Comparison of ENCODE assay signal across 8 cellular contexts in genomic region chr16:66483689-66484452, GRCh38. TPM values are rescaled to one million over a fixed set of nuclear protein-coding genes. Genes with fewer than 3 reads are reported as not detected.
DNase-seq lines count a peak whose midpoint lies in the region; ATAC-seq and TF ChIP-seq lines count a peak whose summit lies in the region.

No MANE protein-coding gene starts in this region.

- ATAC-seq in GM18517 (IDR thresholded peaks at IDR 0.05; ENCODE audit: unreplicated experiment) (peak; percentile 65), HG03521 (IDR thresholded peaks at IDR 0.05; ENCODE audit: unreplicated experiment) (peak; percentile 67)
- peak; percentile 84 for ATAC-seq in naive thymus-derived CD4-positive, alpha-beta T cell
- ATAC-seq in stimulated activated effector memory CD8-positive, alpha-beta T cell treated with anti-CD3 and anti-CD28 coated beads, Interleukin-12 subunit alpha, Interleukin-12 subunit beta, amount 100 ng/mL, for 72 hours, result peak; percentile 73

- peaks cover 3% of the 10 kb centered on the region for H3K4me1 ChIP-seq in OCI-LY1 (ENCODE audit: insufficient read depth, low read length, severe bottlenecking)
- peaks cover 7 to 8% of the 10 kb centered on the region in 2 donors for H3K4me1 ChIP-seq in naive thymus-derived CD4-positive, alpha-beta T cell (ENCODE audit: control insufficient read depth in 2 of 2, insufficient read depth in 2 of 2, low read length in 2 of 2)

- no peaks in the 10 kb centered on the region for H3K79me2 ChIP-seq in OCI-LY1 (ENCODE audit: insufficient read depth, low read length)

- peaks cover 0 to 4% (median 0%) of the 10 kb centered on the region in 5 donors for H3K36me3 Mint-ChIP-seq in naive thymus-derived CD4-positive, alpha-beta T cell
- no peaks in the 10 kb centered on the region for H3K36me3 Mint-ChIP-seq in stimulated activated effector memory CD8-positive, alpha-beta T cell treated with anti-CD3 and anti-CD28 coated beads, Interleukin-12 subunit alpha, Interleukin-12 subunit beta, amount 100 ng/mL, for 72 hours

- H3F3A ChIP-seq in OCI-LY1 (ENCODE audit: insufficient read depth, low read length), result no peaks in the 10 kb centered on the region

- H3K27ac ChIP-seq in OCI-LY1 (ENCODE audit: low read depth, low read length, poor library complexity, severe bottlenecking), result no peak overlapping the region
- no peak overlapping the region for H3K27ac ChIP-seq in naive thymus-derived CD4-positive, alpha-beta T cell (ENCODE audit: low read depth, low read length)

- POLR2A ChIA-PET in naive thymus-derived CD4-positive, alpha-beta T cell (lab: Charles Lee), result interaction anchor here (0.6 to 0.9 kb wide), 2 partner anchors 75 to 106 kb away, joined by 3 read pairs; no protein-coding TSS in a partner anchor

- DNase-seq in AG10803 (ENCODE audit: low read depth) (peak; percentile 61), activated T-cell treated with anti-CD3 and anti-CD28 coated beads for 1 hour (ENCODE audit: low read depth) (peak; percentile 71), epithelial cell of proximal tubule (ENCODE audit: low read depth) (no peak)
- peak; percentile 55 to 79 (median 64) for DNase-seq in naive thymus-derived CD4-positive, alpha-beta T cell
- peak; percentile 67 to 85 for DNase-seq in stimulated activated effector memory CD8-positive, alpha-beta T cell treated with anti-CD3 and anti-CD28 coated beads, Interleukin-12 subunit alpha, Interleukin-12 subunit beta, amount 100 ng/mL, for 72 hours (ENCODE audit: low spot score in 2 of 2)

- CTCF ChIA-PET in naive thymus-derived CD4-positive, alpha-beta T cell (lab: Charles Lee), result interaction anchor here (1.4 to 9.1 kb wide), 2 partner anchors 78 to 118 kb away, joined by 4 to 84 read pairs; no protein-coding TSS in a partner anchor

- no peaks in the 10 kb centered on the region for H3K9me3 ChIP-seq in OCI-LY1 (ENCODE audit: low read length)
- no peaks in the 10 kb centered on the region for H3K9me3 ChIP-seq in naive thymus-derived CD4-positive, alpha-beta T cell (ENCODE audit: control insufficient read depth in 2 of 3, low read length in 3 of 3)

- H3K4me3 Mint-ChIP-seq in naive thymus-derived CD4-positive, alpha-beta T cell, result peak overlapping the region in 1 of 10 donors; percentile 9
- peak overlapping the region; percentile 30 for H3K4me3 Mint-ChIP-seq in stimulated activated effector memory CD8-positive, alpha-beta T cell treated with anti-CD3 and anti-CD28 coated beads, Interleukin-12 subunit alpha, Interleukin-12 subunit beta, amount 100 ng/mL, for 72 hours

- no peak overlapping the region for H2AFZ ChIP-seq in OCI-LY1 (ENCODE audit: low read length)

- no peaks in the 10 kb centered on the region for H3K27me3 ChIP-seq in OCI-LY1 (ENCODE audit: insufficient read depth, low read length)
- H3K27me3 ChIP-seq in naive thymus-derived CD4-positive, alpha-beta T cell (ENCODE audit: control insufficient read depth in 2 of 2, insufficient read depth in 2 of 2, low read length in 2 of 2), result no peaks in the 10 kb centered on the region

- H3K4me3 ChIP-seq in AG10803 (ENCODE audit: low read length) (no peak overlapping the region), OCI-LY1 (ENCODE audit: low read depth, low read length, poor library complexity, severe bottlenecking) (no peak overlapping the region), epithelial cell of proximal tubule (ENCODE audit: low read depth, low read length) (no peak overlapping the region)
- H3K4me3 ChIP-seq in naive thymus-derived CD4-positive, alpha-beta T cell (ENCODE audit: low read length), result no peak overlapping the region

- TF ChIP-seq CTCF in AG10803 (conservative IDR thresholded peaks at IDR 0.05; ENCODE audit: low read length) (peak; percentile 96), OCI-LY1 (IDR thresholded peaks at IDR 0.05; ENCODE audit: low read length) (peak; percentile 93), epithelial cell of proximal tubule (conservative IDR thresholded peaks at IDR 0.05; ENCODE audit: low read depth, low read length) (peak; percentile 98)

- H3K27me3 Mint-ChIP-seq in naive thymus-derived CD4-positive, alpha-beta T cell, result no peaks in the 10 kb centered on the region

- H3K4me1 Mint-ChIP-seq in naive thymus-derived CD4-positive, alpha-beta T cell, result peaks cover 6 to 40% (median 18%) of the 10 kb centered on the region in 7 donors
- peaks cover 20% of the 10 kb centered on the region for H3K4me1 Mint-ChIP-seq in stimulated activated effector memory CD8-positive, alpha-beta T cell treated with anti-CD3 and anti-CD28 coated beads, Interleukin-12 subunit alpha, Interleukin-12 subunit beta, amount 100 ng/mL, for 72 hours

- peaks cover 0 to 4% (median 0%) of the 10 kb centered on the region in 11 donors for H3K9me3 Mint-ChIP-seq in naive thymus-derived CD4-positive, alpha-beta T cell
- no peaks in the 10 kb centered on the region for H3K9me3 Mint-ChIP-seq in stimulated activated effector memory CD8-positive, alpha-beta T cell treated with anti-CD3 and anti-CD28 coated beads, Interleukin-12 subunit alpha, Interleukin-12 subunit beta, amount 100 ng/mL, for 72 hours

- H3K36me3 ChIP-seq in OCI-LY1 (ENCODE audit: insufficient read depth, low read length), result no peaks in the 10 kb centered on the region
- no peaks in the 10 kb centered on the region for H3K36me3 ChIP-seq in naive thymus-derived CD4-positive, alpha-beta T cell (ENCODE audit: control insufficient read depth in 2 of 3, insufficient read depth in 3 of 3, low read length in 3 of 3)

- H3K4me2 ChIP-seq in OCI-LY1 (ENCODE audit: low read length), result no peak overlapping the region

- no peaks in the 10 kb centered on the region for H3K9me2 ChIP-seq in OCI-LY1 (ENCODE audit: low read depth, low read length)

- no peaks in the 10 kb centered on the region for H4K20me1 ChIP-seq in OCI-LY1 (ENCODE audit: insufficient read depth, low read length)

- peak overlapping the region in 4 of 9 donors; percentile 44 to 88 (median 68) for H3K27ac Mint-ChIP-seq in naive thymus-derived CD4-positive, alpha-beta T cell
- peak overlapping the region; percentile 40 for H3K27ac Mint-ChIP-seq in stimulated activated effector memory CD8-positive, alpha-beta T cell treated with anti-CD3 and anti-CD28 coated beads, Interleukin-12 subunit alpha, Interleukin-12 subunit beta, amount 100 ng/mL, for 72 hours

- intact Hi-C loops in naive thymus-derived CD4-positive, alpha-beta T cell (cut with micrococcal nuclease), result loop anchor here (1.0 kb wide), 2 partner anchors 78 to 105 kb away; no protein-coding TSS in a partner anchor

- no peak overlapping the region for H3K9ac ChIP-seq in OCI-LY1 (ENCODE audit: low read length)

RNA-seq across cellular contexts. Expression of gene BEAN1, which starts 56.8 kb away (rescaled TPM):
- total RNA-seq in epithelial cell of proximal tubule, result 2.3 and 7.0 TPM in 2 replicates
- total RNA-seq in naive thymus-derived CD4-positive, alpha-beta T cell, result not detected
- polyA plus RNA-seq in naive thymus-derived CD4-positive, alpha-beta T cell, result not detected
